26 cellular contexts compared by ENCODE assay signal in the genomic region with DNA sequence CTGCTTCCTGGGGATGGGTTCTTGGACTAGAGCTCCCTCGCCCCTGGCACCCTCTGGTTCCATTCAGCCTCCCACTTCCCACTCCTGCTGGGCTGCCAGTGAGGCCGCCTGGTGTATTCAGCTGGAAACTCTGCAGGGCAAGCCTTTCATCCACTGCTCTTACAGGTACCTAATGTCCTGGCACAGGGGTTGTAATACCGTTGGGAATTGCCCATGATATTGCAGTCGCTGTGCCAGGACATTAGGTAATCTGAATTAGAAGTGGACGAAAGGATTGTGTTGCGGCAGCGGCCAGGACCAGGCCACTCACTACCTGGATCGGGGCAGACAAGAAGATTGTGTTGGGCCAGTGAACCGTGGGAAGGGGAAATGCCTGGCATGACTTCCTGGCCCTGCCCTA. TPM values are rescaled to one million over a fixed set of nuclear protein-coding genes. Genes with fewer than 3 reads are reported as not detected.
DNase-seq lines count a peak whose midpoint lies in the region; ATAC-seq and TF ChIP-seq lines count a peak whose summit lies in the region.
"Had no signal": no experiment of that assay in that cellular context is flagged by ENCODE, and none has a peak within 500 bp of the region (broad histone marks: within the 10 kb centered on the region; RNA-seq: fewer than 3 reads in every experiment).

No MANE protein-coding gene starts in this region.

- DNase-seq in Daoy (ENCODE audit: low read depth) (peak; percentile 34), NCI-H69 (lab: John Stamatoyannopoulos, UW) (peak; percentile 80), left ventricle myocardium inferior (peak; percentile 45), omental fat pad (ENCODE audit: low spot score) (no peak), HFFc6 (no peak), NCI-H345 (lab: John Stamatoyannopoulos, UW) (no peak), GM03348 (ENCODE audit: low spot score) (no peak), GDM1 (lab: John Stamatoyannopoulos, UW) (no peak)
- DNase-seq: activated CD4-positive, alpha-beta memory T cell treated with anti-CD3 and anti-CD28 coated beads, Interleukin-2, amount 10 ng/mL, durations not matched to agents 7 days and 5 days; activated CD8-positive, alpha-beta memory T cell treated with anti-CD3 and anti-CD28 coated beads, Interleukin-2, amount 50 U/mL, for 4 hours; activated naive CD4-positive, alpha-beta T cell treated with anti-CD3 and anti-CD28 coated beads for 36 hours; AML-193; CD4-positive, CD25-positive, alpha-beta regulatory T cell; cerebellar nuclear complex; DND-41; hypothalamus; KBM-7; mesendoderm; NCI-H1105 treated with DMSO at 0.1 percent for 48 hours; NCI-H1930; stimulated activated CD4-positive, alpha-beta T cell treated with anti-CD3 and anti-CD28 coated beads, Interleukin-4, amount 100 ng/mL, for 24 hours had no signal

- intact Hi-C loops in left ventricle myocardium inferior (cut with micrococcal nuclease) = no loop called here

- peak overlapping the region; percentile 68 for H3K27ac ChIP-seq in left ventricle myocardium inferior (replicated peaks)
- H3K27ac ChIP-seq: A549 had no signal

- H3K4me3 ChIP-seq in left ventricle myocardium inferior = no peak overlapping the region
- H3K4me3 ChIP-seq: A549, adrenal gland had no signal

- H3K4me3 Mint-ChIP-seq in HFFc6 = no peak overlapping the region
- H3K4me3 Mint-ChIP-seq: activated CD4-positive, alpha-beta memory T cell treated with anti-CD3 and anti-CD28 coated beads, Interleukin-2, amount 10 ng/mL, durations not matched to agents 7 days and 5 days; activated naive CD4-positive, alpha-beta T cell treated with anti-CD3 and anti-CD28 coated beads for 36 hours; brain; CD4-positive, CD25-positive, alpha-beta regulatory T cell; type B pancreatic cell had no signal

- peaks cover 89% of the 10 kb centered on the region for H3K4me1 ChIP-seq in left ventricle myocardium inferior

- peaks cover 7% of the 10 kb centered on the region for H3K36me3 ChIP-seq in left ventricle myocardium inferior
- H3K36me3 ChIP-seq: adrenal gland had no signal

- peak; percentile 43 for ATAC-seq in omental fat pad (ENCODE audit: low FRiP score)
- ATAC-seq: A549 had no signal

- peaks cover 43% of the 10 kb centered on the region for H3K4me1 Mint-ChIP-seq in HFFc6 (ENCODE audit: low read depth)
- H3K4me1 Mint-ChIP-seq: CD4-positive, CD25-positive, alpha-beta regulatory T cell had no signal

- peaks cover 20% of the 10 kb centered on the region for H3K27me3 Mint-ChIP-seq in HFFc6 (ENCODE audit: insufficient read depth)

- TF ChIP-seq CTCF in left ventricle myocardium inferior (IDR thresholded peaks at IDR 0.05; ENCODE audit: borderline replicate concordance) (peak; percentile 26), omental fat pad (IDR thresholded peaks at IDR 0.05) (no peak), HFFc6 (IDR thresholded peaks at IDR 0.05) (no peak)

- H3K27me3 ChIP-seq in left ventricle myocardium inferior (ENCODE audit: low read depth) = no peaks in the 10 kb centered on the region
- H3K27me3 ChIP-seq: adrenal gland had no signal

- no peaks in the 10 kb centered on the region for H3K9me3 ChIP-seq in left ventricle myocardium inferior (replicated peaks)
- H3K9me3 ChIP-seq: A549, adrenal gland had no signal

- no peak overlapping the region for H3K27ac Mint-ChIP-seq in HFFc6
- H3K27ac Mint-ChIP-seq: activated CD4-positive, alpha-beta memory T cell treated with anti-CD3 and anti-CD28 coated beads, Interleukin-2, amount 10 ng/mL, durations not matched to agents 7 days and 5 days; activated naive CD4-positive, alpha-beta T cell treated with anti-CD3 and anti-CD28 coated beads for 36 hours; brain; CD4-positive, CD25-positive, alpha-beta regulatory T cell; type B pancreatic cell had no signal

- no peaks in the 10 kb centered on the region for H3K9me3 Mint-ChIP-seq in HFFc6
- H3K9me3 Mint-ChIP-seq: activated CD4-positive, alpha-beta memory T cell treated with anti-CD3 and anti-CD28 coated beads, Interleukin-2, amount 10 ng/mL, durations not matched to agents 7 days and 5 days; activated naive CD4-positive, alpha-beta T cell treated with anti-CD3 and anti-CD28 coated beads for 36 hours; brain; type B pancreatic cell had no signal

- H3K36me3 Mint-ChIP-seq in HFFc6 (ENCODE audit: low read depth) = no peaks in the 10 kb centered on the region
- H3K36me3 Mint-ChIP-seq: brain; CD4-positive, CD25-positive, alpha-beta regulatory T cell; type B pancreatic cell had no signal

RNA-seq across cellular contexts. Expression of gene TMOD1, which starts 13.1 kb away (rescaled TPM):
- total RNA-seq in Daoy (2014; rRNA removed; shearing (Covaris generic)) = 3.9 and 4.1 TPM in 2 replicates
- total RNA-seq in left ventricle myocardium inferior (186 TPM), omental fat pad (10 to 100 TPM; 10.1 to 33.8 (median 21.0) TPM)
- under 1 TPM; 0.14 to 0.60 (median 0.57) TPM for total RNA-seq in HFFc6 (2021; fragmentation: NEBNext Ultra II Directional; extraction: Animal tissue kit (Norgen Biotek cat#: 25700))
- total RNA-seq: HT-29 had no signal

Comparison
In these comparisons a context has a peak if more than half of its experiments do, and no peak if none do; other contexts are left out.
1. DNase-seq: peak in Daoy (single experiment), NCI-H69 (single experiment) and left ventricle myocardium inferior (single experiment); none in omental fat pad (single experiment), HFFc6 (single experiment), NCI-H345 (single experiment), GM03348 (single experiment) and GDM1 (single experiment).